1 cellular context compared by ENCODE assay signal in genomic region chr3:50204804-50205718, GRCh38.
TF ChIP-seq lines count a peak whose summit lies in the region.

SLC38A3 (plus strand) TSS chr3:50205271; CDS start chr3:50214200, 8,929 bp downstream.

TF ChIP-seq in HCT116, 20 proteins besides CTCF, POLR2A, EP300 and RAD21 (continued from another document):
- no peak for TF ChIP-seq REST (IDR thresholded peaks at IDR 0.05; ENCODE audit: low read depth)
